ENCODE assay signal across 19 cellular contexts in the genomic region with DNA sequence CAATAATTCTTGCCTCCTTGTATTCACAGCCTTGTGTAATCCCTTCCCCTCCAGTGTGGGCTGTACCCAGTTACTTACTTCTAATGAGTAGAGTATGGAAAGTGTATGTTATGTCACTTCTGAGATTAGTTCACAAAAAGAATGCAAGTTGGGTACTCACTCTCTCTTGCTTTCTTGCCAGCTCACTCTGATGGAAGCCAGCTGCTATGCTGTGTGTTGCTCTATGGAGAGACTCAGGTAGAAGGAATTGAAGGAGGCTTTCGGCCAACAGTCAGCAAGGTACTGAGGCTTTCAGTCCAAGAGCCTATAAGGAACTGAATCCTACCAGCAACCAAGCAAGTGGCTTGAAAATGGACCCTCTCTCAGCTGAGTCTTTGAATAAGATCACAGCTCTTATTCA. TPM values are rescaled to one million over a fixed set of nuclear protein-coding genes. Genes with fewer than 3 reads are reported as not detected.
DNase-seq lines count a peak whose midpoint lies in the region; TF ChIP-seq lines count a peak whose summit lies in the region.
"Had no signal": no experiment of that assay in that cellular context is flagged by ENCODE, and none has a peak within 500 bp of the region (broad histone marks: within the 10 kb centered on the region; RNA-seq: fewer than 3 reads in every experiment).

No MANE protein-coding gene starts in this region.

- H3K4me1 ChIP-seq in mammary epithelial cell (ENCODE audit: insufficient read depth, low read length) (peaks cover under 1% of the 10 kb centered on the region), breast epithelium (no peaks in the 10 kb centered on the region)
- H3K4me1 ChIP-seq: A549, HAP-1 had no signal

- dilution Hi-C loops in mammary epithelial cell (cut with HindIII; ENCODE audit: low sequenced_read_pairs) = no loop called here

- peaks cover 22% of the 10 kb centered on the region for H3K27me3 Mint-ChIP-seq in activated CD4-positive, alpha-beta T cell treated with anti-CD3 and anti-CD28 coated beads, Interleukin-2, amount 10 ng/mL, durations not matched to agents 7 days and 5 days

- H3K4me3 Mint-ChIP-seq in activated CD4-positive, alpha-beta T cell treated with anti-CD3 and anti-CD28 coated beads, Interleukin-2, amount 10 ng/mL, durations not matched to agents 7 days and 5 days = no peak overlapping the region
- H3K4me3 Mint-ChIP-seq: CD4-positive, alpha-beta T cell had no signal

- no peaks in the 10 kb centered on the region for H3K27me3 ChIP-seq in mammary epithelial cell (ENCODE audit: insufficient read depth, low read length)
- no peaks in the 10 kb centered on the region for H3K27me3 ChIP-seq in breast epithelium

- H3K36me3 ChIP-seq in mammary epithelial cell (ENCODE audit: insufficient read depth, low read length) = no peaks in the 10 kb centered on the region
- H3K36me3 ChIP-seq in breast epithelium = no peaks in the 10 kb centered on the region
- H3K36me3 ChIP-seq: HAP-1 had no signal

- H3K9ac ChIP-seq in mammary epithelial cell (ENCODE audit: insufficient read depth, low read length) = no peak overlapping the region

- intact Hi-C loops in mammary epithelial cell (cut with micrococcal nuclease) (no loop called here), breast epithelium (cut with DNase I; ENCODE audit: low total_unique reads) (no loop called here)

- H3K9me3 Mint-ChIP-seq in activated CD4-positive, alpha-beta T cell treated with anti-CD3 and anti-CD28 coated beads, Interleukin-2, amount 10 ng/mL, durations not matched to agents 7 days and 5 days = no peaks in the 10 kb centered on the region
- H3K9me3 Mint-ChIP-seq: CD4-positive, alpha-beta T cell had no signal

- no peak overlapping the region for H2AFZ ChIP-seq in mammary epithelial cell (ENCODE audit: low read depth, low read length)

- H3K36me3 Mint-ChIP-seq in activated CD4-positive, alpha-beta T cell treated with anti-CD3 and anti-CD28 coated beads, Interleukin-2, amount 10 ng/mL, durations not matched to agents 7 days and 5 days (ENCODE audit: low read depth) = no peaks in the 10 kb centered on the region

- no peak for TF ChIP-seq POLR2A in breast epithelium (IDR thresholded peaks at IDR 0.05)

- BruUV-seq in mammary epithelial cell (replicated peaks; lab: Mats Ljungman, UMichigan) = no TSS peak

- no peak for TF ChIP-seq CTCF in mammary epithelial cell (conservative IDR thresholded peaks at IDR 0.05 in 1 of 2, IDR thresholded peaks at IDR 0.05 in 1 of 2; ENCODE audit: extremely low read depth in 1 of 2, insufficient read depth in 1 of 2, low read depth in 1 of 2, low read length in 2 of 2)
- no peak for TF ChIP-seq CTCF in breast epithelium (IDR thresholded peaks at IDR 0.05)
- TF ChIP-seq CTCF in cardiac fibroblast (IDR thresholded peaks at IDR 0.05; ENCODE audit: low read depth, low read length) = no peak
- TF ChIP-seq CTCF in foreskin fibroblast (IDR thresholded peaks at IDR 0.05; ENCODE audit: low read depth, low read length) = no peak

- no peak overlapping the region for H3K4me3 ChIP-seq in mammary epithelial cell (replicated peaks in 1 of 3; ENCODE audit: insufficient read depth in 1 of 3, low read depth in 2 of 3, low read length in 3 of 3)
- no peak overlapping the region for H3K4me3 ChIP-seq in breast epithelium
- H3K4me3 ChIP-seq in cardiac fibroblast (replicated peaks in 1 of 2; ENCODE audit: low read depth in 2 of 2, low read length in 2 of 2) = no peak overlapping the region
- H3K4me3 ChIP-seq in foreskin fibroblast (ENCODE audit: low read depth in 1 of 2, low read length in 2 of 2) = no peak overlapping the region
- H3K4me3 ChIP-seq: A549, GM12878, HAP-1 had no signal

- no peaks in the 10 kb centered on the region for H3K79me2 ChIP-seq in mammary epithelial cell (ENCODE audit: insufficient read depth, low read length)

- in situ Hi-C loops in mammary epithelial cell (cut with MboI; ENCODE audit: low sequenced_read_pairs in 2 of 2) = no loop called here

- H4K20me1 ChIP-seq in mammary epithelial cell (ENCODE audit: insufficient read depth, low read length) = no peaks in the 10 kb centered on the region

- H3K9me3 ChIP-seq in mammary epithelial cell (replicated peaks; ENCODE audit: insufficient read depth, low read length) = no peaks in the 10 kb centered on the region
- H3K9me3 ChIP-seq in breast epithelium = no peaks in the 10 kb centered on the region
- H3K9me3 ChIP-seq: A549, HAP-1 had no signal

- H3K4me1 Mint-ChIP-seq in activated CD4-positive, alpha-beta T cell treated with anti-CD3 and anti-CD28 coated beads, Interleukin-2, amount 10 ng/mL, durations not matched to agents 7 days and 5 days = no peaks in the 10 kb centered on the region

- H3K27ac Mint-ChIP-seq in activated CD4-positive, alpha-beta T cell treated with anti-CD3 and anti-CD28 coated beads, Interleukin-2, amount 10 ng/mL, durations not matched to agents 7 days and 5 days = no peak overlapping the region
- H3K27ac Mint-ChIP-seq: CD4-positive, alpha-beta T cell had no signal

- H3K4me2 ChIP-seq in mammary epithelial cell (ENCODE audit: insufficient read depth, low read depth, low read length) = no peak overlapping the region
- H3K4me2 ChIP-seq: A549 had no signal

- DNase-seq in mammary epithelial cell (peak; percentile 20), breast epithelium (ENCODE audit: low spot score in 2 of 2) (no peak), cardiac fibroblast (ENCODE audit: low read depth in 2 of 2) (peak; percentile 31 to 34), foreskin fibroblast (peak; percentile 27 to 59), NCI-H82 (lab: John Stamatoyannopoulos, UW) (no peak), DMS153 treated with DMSO at 0.1 percent for 48 hours (lab: John Stamatoyannopoulos, UW; ENCODE audit: unreplicated experiment) (no peak)
- DNase-seq in activated CD4-positive, alpha-beta T cell treated with anti-CD3 and anti-CD28 coated beads, Interleukin-2, amount 10 ng/mL, durations not matched to agents 7 days and 5 days = no peak
- DNase-seq: AML-193; CD4-positive, alpha-beta T cell; DMS153; DND-41; EL had no signal

- no peak overlapping the region for H3K27ac ChIP-seq in mammary epithelial cell (ENCODE audit: insufficient read depth, low read depth, low read length)
- H3K27ac ChIP-seq in breast epithelium = no peak overlapping the region
- H3K27ac ChIP-seq: 22Rv1, A549, C4-2B had no signal

- CTCF ChIA-PET in mammary epithelial cell (lab: Charles Lee; ENCODE audit: low non-redundant PET) = interaction anchor here (0.6 kb wide), 1 partner anchor 88 kb away, joined by 3 read pairs; no protein-coding TSS in a partner anchor
- CTCF ChIA-PET in activated CD4-positive, alpha-beta T cell treated with anti-CD3 and anti-CD28 coated beads, Interleukin-2, amount 10 ng/mL, durations not matched to agents 7 days and 5 days (lab: Charles Lee) = no interaction called here

- POLR2A ChIA-PET in activated CD4-positive, alpha-beta T cell treated with anti-CD3 and anti-CD28 coated beads, Interleukin-2, amount 10 ng/mL, durations not matched to agents 7 days and 5 days (lab: Charles Lee) = no interaction called here

- 100% methylated on average over 1 of the region's 1 CpG for WGBS in mammary epithelial cell (ENCODE audit: low coverage, missing lambda C conversion rate)

RNA-seq across cellular contexts. Expression of a gene that starts 9.7 kb away (rescaled TPM):
- total RNA-seq in mammary epithelial cell (10 to 100 TPM; 15.2 to 35.0 TPM), breast epithelium (10 to 100 TPM; 24.3 to 35.5 (median 26.2) TPM)
- polyA plus RNA-seq in mammary epithelial cell = 5.6 TPM
- 28.3 TPM for polyA minus RNA-seq in mammary epithelial cell
- not detected for total RNA-seq in activated CD4-positive, alpha-beta T cell treated with anti-CD3 and anti-CD28 coated beads, Interleukin-2, amount 10 ng/mL, durations not matched to agents 7 days and 5 days
- total RNA-seq: CD4-positive, alpha-beta T cell; G401; HT-29 had no signal

Comparison
In these comparisons a context has a peak if more than half of its experiments do, and no peak if none do; other contexts are left out.
1. DNase-seq: peak in mammary epithelial cell (single experiment), cardiac fibroblast (2 of 2) and foreskin fibroblast (2 of 2); none in breast epithelium (0 of 2), NCI-H82 (single experiment), DMS153 treated with DMSO at 0.1 percent for 48 hours (single experiment) and activated CD4-positive, alpha-beta T cell treated with anti-CD3 and anti-CD28 coated beads, Interleukin-2, amount 10 ng/mL, durations not matched to agents 7 days and 5 days (single experiment).
2. RNA of a gene that starts 9.7 kb away (total RNA-seq): 15.2 to 35.0 TPM in mammary epithelial cell and 24.3 to 35.5 TPM in breast epithelium; not detected in activated CD4-positive, alpha-beta T cell treated with anti-CD3 and anti-CD28 coated beads, Interleukin-2, amount 10 ng/mL, durations not matched to agents 7 days and 5 days; every median in the first group is over 10 times any median in the second.